ENCODE assay signal across 20 cellular contexts in the genomic region with DNA sequence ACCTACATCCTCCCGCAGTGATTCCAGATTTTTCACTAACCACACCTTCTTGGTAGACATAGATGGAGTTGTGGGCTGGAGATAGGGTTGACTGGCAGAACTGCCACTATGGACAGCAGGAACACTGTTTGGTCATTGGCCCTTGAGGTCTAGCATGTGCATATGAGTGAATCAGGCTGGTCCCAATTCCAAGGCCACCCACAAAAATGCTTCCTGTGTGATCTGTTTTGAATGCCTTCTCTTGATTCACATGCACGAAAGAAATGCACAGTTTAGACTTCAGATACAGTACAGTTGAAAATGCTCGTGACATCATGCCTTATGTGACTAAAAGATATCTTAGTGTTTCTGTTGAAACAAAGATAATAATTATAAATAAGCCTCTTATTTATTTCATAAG.
A peak's percentile ranks its signal among the peaks of the same experiment; 100 is the strongest.
DNase-seq lines count a peak whose midpoint lies in the region; ATAC-seq and TF ChIP-seq lines count a peak whose summit lies in the region.
"Had no signal": no experiment of that assay in that cellular context is flagged by ENCODE, and none has a peak within 500 bp of the region (broad histone marks: within the 10 kb centered on the region; RNA-seq: fewer than 3 reads in every experiment).

No MANE protein-coding gene starts in this region.

- peaks cover 7% of the 10 kb centered on the region for H3K4me1 ChIP-seq in fibroblast of lung (ENCODE audit: control insufficient read depth, extremely low read depth, insufficient read depth, low read length)
- H3K4me1 ChIP-seq: left ventricle myocardium inferior had no signal

- no peaks in the 10 kb centered on the region for H4K20me1 ChIP-seq in fibroblast of lung (ENCODE audit: control insufficient read depth, extremely low read depth, insufficient read depth, low read length)

- no peak overlapping the region for H3K4me3 ChIP-seq in fibroblast of lung (replicated peaks in 1 of 4; ENCODE audit: control extremely low read depth in 1 of 4, insufficient read depth in 1 of 4, low read depth in 3 of 4, low read length in 4 of 4)
- H3K4me3 ChIP-seq: coronary artery, left ventricle myocardium inferior, PC-9 had no signal

- no peaks in the 10 kb centered on the region for H3K9me3 ChIP-seq in fibroblast of lung (ENCODE audit: control insufficient read depth, insufficient read depth, low read depth, low read length)
- H3K9me3 ChIP-seq: left ventricle myocardium inferior had no signal

- no peaks in the 10 kb centered on the region for H3K36me3 ChIP-seq in fibroblast of lung (ENCODE audit: control insufficient read depth, insufficient read depth, low read length)
- H3K36me3 ChIP-seq: left ventricle myocardium inferior had no signal

- H2AFZ ChIP-seq in fibroblast of lung (ENCODE audit: low read length), result no peak overlapping the region
- H2AFZ ChIP-seq: PC-9 had no signal

- H3K27me3 ChIP-seq in fibroblast of lung (ENCODE audit: control insufficient read depth, insufficient read depth, low read length), result no peaks in the 10 kb centered on the region

- peak overlapping the region; percentile 9 for H3K27ac Mint-ChIP-seq in osteocyte (ENCODE audit: unreplicated experiment)
- H3K27ac Mint-ChIP-seq in effector memory CD8-positive, alpha-beta T cell, result no peak overlapping the region
- H3K27ac Mint-ChIP-seq: activated naive CD8-positive, alpha-beta T cell treated with anti-CD3 and anti-CD28 coated beads, Interleukin-2, amount 10 ng/mL, durations not matched to agents 7 days and 5 days; naive thymus-derived CD4-positive, alpha-beta T cell had no signal

- no peaks in the 10 kb centered on the region for H3K9me3 Mint-ChIP-seq in osteocyte (ENCODE audit: unreplicated experiment)
- H3K9me3 Mint-ChIP-seq in effector memory CD8-positive, alpha-beta T cell, result peaks cover 1 to 7% of the 10 kb centered on the region in 2 donors
- H3K9me3 Mint-ChIP-seq: activated naive CD8-positive, alpha-beta T cell treated with anti-CD3 and anti-CD28 coated beads, Interleukin-2, amount 10 ng/mL, durations not matched to agents 7 days and 5 days had no signal

- H3K4me2 ChIP-seq in fibroblast of lung (ENCODE audit: extremely low read depth, insufficient read depth, low read length), result no peak overlapping the region
- H3K4me2 ChIP-seq: PC-9 had no signal

- H3K36me3 Mint-ChIP-seq in osteocyte (ENCODE audit: unreplicated experiment), result no peaks in the 10 kb centered on the region
- H3K36me3 Mint-ChIP-seq in effector memory CD8-positive, alpha-beta T cell (ENCODE audit: insufficient read depth), result no peaks in the 10 kb centered on the region
- H3K36me3 Mint-ChIP-seq: activated naive CD8-positive, alpha-beta T cell treated with anti-CD3 and anti-CD28 coated beads, Interleukin-2, amount 10 ng/mL, durations not matched to agents 7 days and 5 days; naive thymus-derived CD4-positive, alpha-beta T cell had no signal

- no peaks in the 10 kb centered on the region for H3K79me2 ChIP-seq in fibroblast of lung (ENCODE audit: control insufficient read depth, insufficient read depth, low read length)

- TF ChIP-seq CTCF in fibroblast of lung (conservative IDR thresholded peaks at IDR 0.05 in 1 of 2, IDR thresholded peaks at IDR 0.05 in 1 of 2; ENCODE audit: low read depth in 1 of 2, low read length in 2 of 2) (no peak), osteocyte (IDR thresholded peaks at IDR 0.05) (no peak)

- in situ Hi-C loops in KBM-7 (cut with MboI; ENCODE audit: low pct_unique_long_range_greater_than_20kb, low sequenced_read_pairs), result no loop called here

- DNase-seq in COLO829 (ENCODE audit: low spot score), result peak; percentile 69
- peak; percentile 12 for DNase-seq in NCI-H226
- DNase-seq in fibroblast of lung (ENCODE audit: low read depth in 2 of 2), result peak; percentile 74 to 92
- DNase-seq in osteocyte (ENCODE audit: extremely low spot score, unreplicated experiment), result no peak
- DNase-seq in effector memory CD8-positive, alpha-beta T cell, result no peak
- no peak for DNase-seq in KBM-7
- no peak for DNase-seq in medulla oblongata (ENCODE audit: extremely low spot score)
- no peak for DNase-seq in NCI-H2081 (lab: John Stamatoyannopoulos, UW)
- DNase-seq: activated CD4-positive, alpha-beta T cell treated with anti-CD3 and anti-CD28 coated beads, Interleukin-2, amount 50 U/mL, for 48 hours; activated naive CD8-positive, alpha-beta T cell treated with anti-CD3 and anti-CD28 coated beads, Interleukin-2, amount 10 ng/mL, durations not matched to agents 7 days and 5 days; activated T-cell treated with anti-CD3 and anti-CD28 coated beads, Interleukin-2, amount 50 U/mL, for 4 hours; hippocampal formation; left ventricle myocardium inferior; naive thymus-derived CD4-positive, alpha-beta T cell; NCI-H1930; NCI-H526 treated with DMSO at 0.1 percent for 48 hours; PC-9; stimulated activated CD4-positive, alpha-beta T cell treated with anti-CD3 and anti-CD28 coated beads, Interleukin-15, amount 100 ng/mL, for 24 hours had no signal

- peaks cover 17% of the 10 kb centered on the region for H3K4me1 Mint-ChIP-seq in osteocyte (ENCODE audit: unreplicated experiment)
- no peaks in the 10 kb centered on the region for H3K4me1 Mint-ChIP-seq in effector memory CD8-positive, alpha-beta T cell (ENCODE audit: low read depth in 2 of 2)
- H3K4me1 Mint-ChIP-seq: activated naive CD8-positive, alpha-beta T cell treated with anti-CD3 and anti-CD28 coated beads, Interleukin-2, amount 10 ng/mL, durations not matched to agents 7 days and 5 days; naive thymus-derived CD4-positive, alpha-beta T cell had no signal

- H3K9ac ChIP-seq in fibroblast of lung (ENCODE audit: insufficient read depth, low read length), result no peak overlapping the region

- no peak overlapping the region for H3K4me3 Mint-ChIP-seq in osteocyte (ENCODE audit: unreplicated experiment)
- no peak overlapping the region for H3K4me3 Mint-ChIP-seq in effector memory CD8-positive, alpha-beta T cell
- H3K4me3 Mint-ChIP-seq: activated naive CD8-positive, alpha-beta T cell treated with anti-CD3 and anti-CD28 coated beads, Interleukin-2, amount 10 ng/mL, durations not matched to agents 7 days and 5 days; activated T-cell treated with anti-CD3 and anti-CD28 coated beads, Interleukin-2, amount 50 U/mL, for 4 hours; naive thymus-derived CD4-positive, alpha-beta T cell had no signal

- no peak for ATAC-seq in effector memory CD8-positive, alpha-beta T cell (replicated peaks)
- ATAC-seq: activated T-cell treated with anti-CD3 and anti-CD28 coated beads, Interleukin-2, amount 50 U/mL, for 4 hours; naive thymus-derived CD4-positive, alpha-beta T cell had no signal

- H3K27me3 Mint-ChIP-seq in osteocyte (ENCODE audit: unreplicated experiment), result no peaks in the 10 kb centered on the region
- H3K27me3 Mint-ChIP-seq in effector memory CD8-positive, alpha-beta T cell, result no peaks in the 10 kb centered on the region
- H3K27me3 Mint-ChIP-seq: activated naive CD8-positive, alpha-beta T cell treated with anti-CD3 and anti-CD28 coated beads, Interleukin-2, amount 10 ng/mL, durations not matched to agents 7 days and 5 days had no signal

- H3K27ac ChIP-seq in fibroblast of lung (ENCODE audit: insufficient read depth, low read length), result peak overlapping the region; percentile 29
- H3K27ac ChIP-seq: C4-2B, coronary artery, left ventricle myocardium inferior, PC-9 had no signal

Comparison
In these comparisons a context has a peak if more than half of its experiments do, and no peak if none do; other contexts are left out.
1. DNase-seq: peak in COLO829 (single experiment), NCI-H226 (single experiment) and fibroblast of lung (2 of 2); none in osteocyte (single experiment), effector memory CD8-positive, alpha-beta T cell (0 of 3), KBM-7 (single experiment), medulla oblongata (single experiment) and NCI-H2081 (0 of 2).